Comparison of ENCODE assay signal across 36 cellular contexts in the genomic region with DNA sequence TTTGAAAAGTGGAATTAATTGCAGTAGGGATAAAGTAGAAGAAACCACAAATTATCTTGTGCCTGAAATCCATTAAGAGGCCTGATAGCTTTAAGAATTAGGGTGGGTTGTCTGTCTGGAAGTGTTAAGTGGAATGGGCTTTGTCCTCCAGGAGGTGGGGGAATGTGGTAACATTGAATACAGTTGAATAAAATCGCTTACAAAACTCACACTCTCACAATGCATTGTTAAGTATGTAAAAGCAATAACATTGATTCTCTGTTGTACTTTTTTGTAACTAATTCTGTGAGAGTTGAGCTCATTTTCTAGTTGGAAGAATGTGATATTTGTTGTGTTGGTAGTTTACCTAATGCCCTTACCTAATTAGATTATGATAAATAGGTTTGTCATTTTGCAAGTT. TPM values are rescaled to one million over a fixed set of nuclear protein-coding genes. Genes with fewer than 3 reads are reported as not detected.
DNase-seq lines count a peak whose midpoint lies in the region; TF ChIP-seq lines count a peak whose summit lies in the region.
"Had no signal": no experiment of that assay in that cellular context is flagged by ENCODE, and none has a peak within 500 bp of the region (broad histone marks: within the 10 kb centered on the region; RNA-seq: fewer than 3 reads in every experiment).

No MANE protein-coding gene starts in this region.

- H3K27ac Mint-ChIP-seq in activated CD4-positive, alpha-beta memory T cell treated with anti-CD3 and anti-CD28 coated beads for 36 hours, result peak overlapping the region; percentile 67
- H3K27ac Mint-ChIP-seq in activated CD4-positive, alpha-beta memory T cell treated with anti-CD3 and anti-CD28 coated beads, Interleukin-2, amount 10 ng/mL, durations not matched to agents 7 days and 5 days, result no peak overlapping the region
- peak overlapping the region; percentile 42 for H3K27ac Mint-ChIP-seq in endodermal cell

- intact Hi-C loops in activated CD4-positive, alpha-beta memory T cell treated with anti-CD3 and anti-CD28 coated beads for 36 hours (cut with micrococcal nuclease), result no loop called here
- intact Hi-C loops in testis (cut with DNase I; ENCODE audit: low total_unique reads), result no loop called here
- intact Hi-C loops in thyroid gland (cut with DNase I), result no loop called here

- peaks cover 3% of the 10 kb centered on the region for H3K4me1 ChIP-seq in endodermal cell (ENCODE audit: control insufficient read depth, insufficient read depth, low read length)
- no peaks in the 10 kb centered on the region for H3K4me1 ChIP-seq in testis
- no peaks in the 10 kb centered on the region for H3K4me1 ChIP-seq in thyroid gland
- H3K4me1 ChIP-seq: colonic mucosa had no signal

- H3K9ac ChIP-seq in endodermal cell (ENCODE audit: extremely low read depth, low read length, poor library complexity, severe bottlenecking), result no peak overlapping the region
- H3K9ac ChIP-seq: GM23248 had no signal

- peaks cover 16% of the 10 kb centered on the region for H3K4me1 Mint-ChIP-seq in activated CD4-positive, alpha-beta memory T cell treated with anti-CD3 and anti-CD28 coated beads for 36 hours (ENCODE audit: low read depth)
- peaks cover 21% of the 10 kb centered on the region for H3K4me1 Mint-ChIP-seq in activated CD4-positive, alpha-beta memory T cell treated with anti-CD3 and anti-CD28 coated beads, Interleukin-2, amount 10 ng/mL, durations not matched to agents 7 days and 5 days
- H3K4me1 Mint-ChIP-seq in endodermal cell, result peaks cover 29% of the 10 kb centered on the region

- no peaks in the 10 kb centered on the region for H3K27me3 Mint-ChIP-seq in activated CD4-positive, alpha-beta memory T cell treated with anti-CD3 and anti-CD28 coated beads for 36 hours
- no peaks in the 10 kb centered on the region for H3K27me3 Mint-ChIP-seq in activated CD4-positive, alpha-beta memory T cell treated with anti-CD3 and anti-CD28 coated beads, Interleukin-2, amount 10 ng/mL, durations not matched to agents 7 days and 5 days
- no peaks in the 10 kb centered on the region for H3K27me3 Mint-ChIP-seq in endodermal cell (ENCODE audit: insufficient read depth)
- H3K27me3 Mint-ChIP-seq: CD4-positive, CD25-positive, alpha-beta regulatory T cell; naive thymus-derived CD8-positive, alpha-beta T cell had no signal

- no peak for TF ChIP-seq CTCF in 22Rv1 (IDR thresholded peaks at IDR 0.05)
- no peak for TF ChIP-seq CTCF in endodermal cell (conservative IDR thresholded peaks at IDR 0.05)
- TF ChIP-seq CTCF in testis (IDR thresholded peaks at IDR 0.05), result no peak
- no peak for TF ChIP-seq CTCF in thyroid gland (IDR thresholded peaks at IDR 0.05)

- no CpG with 5 or more reads among the region's 1 CpG for WGBS in endodermal cell (ENCODE audit: insufficient coverage in 1 of 2, insufficient read length in 1 of 2), 2 experiments
- WGBS in testis, 2 donors, result 40 to 55% methylated on average over 1 of the region's 1 CpG
- WGBS in thyroid gland, 2 donors, result 77 to 87% methylated on average over 1 of the region's 1 CpG

- DNase-seq in activated CD4-positive, alpha-beta memory T cell treated with anti-CD3 and anti-CD28 coated beads for 36 hours, result no peak
- no peak for DNase-seq in activated CD4-positive, alpha-beta memory T cell treated with anti-CD3 and anti-CD28 coated beads, Interleukin-2, amount 10 ng/mL, durations not matched to agents 7 days and 5 days
- DNase-seq in endodermal cell (no peak), testis (no peak), thyroid gland (no peak)
- DNase-seq in activated CD4-positive, alpha-beta T cell treated with anti-CD3 and anti-CD28 coated beads for 1 hour, result no peak
- DNase-seq: activated CD4-positive, CD25-positive, alpha-beta regulatory T cell; activated CD8-positive, alpha-beta memory T cell treated with anti-CD3 and anti-CD28 coated beads for 24 hours; activated naive CD4-positive, alpha-beta T cell treated with Interleukin-2 at 50 U/mL for 16 hours; activated T-cell treated with anti-CD3 and anti-CD28 coated beads, Interleukin-2, amount 50 U/mL, for 4 hours; AML-193; anterior cingulate cortex; CD4-positive, CD25-positive, alpha-beta regulatory T cell; colonic mucosa; DND-41; effector CD4-positive, alpha-beta T cell; GF-D8; GM23248; hypothalamus; IMR-90; left cardiac atrium; naive thymus-derived CD8-positive, alpha-beta T cell; NCI-H2107; NCI-H446; NCI-H748 treated with DMSO at 0.1 percent for 48 hours; SJCRH30; stimulated activated CD4-positive, alpha-beta T cell treated with anti-CD3 and anti-CD28 coated beads, Interleukin-15, amount 100 ng/mL, for 24 hours; stimulated activated CD4-positive, alpha-beta T cell treated with anti-CD3 and anti-CD28 coated beads, Interleukin-4, amount 100 ng/mL, for 4 hours had no signal

- POLR2A ChIA-PET in activated CD4-positive, alpha-beta memory T cell treated with anti-CD3 and anti-CD28 coated beads for 36 hours (lab: Charles Lee), result no interaction called here
- POLR2A ChIA-PET in activated CD4-positive, alpha-beta memory T cell treated with anti-CD3 and anti-CD28 coated beads, Interleukin-2, amount 10 ng/mL, durations not matched to agents 7 days and 5 days (lab: Charles Lee), result interaction anchor here (0.6 kb wide), 1 partner anchor 530 kb away, joined by 5 read pairs; no protein-coding TSS in a partner anchor

- peak overlapping the region; percentile 16 for H3K4me3 ChIP-seq in endodermal cell (ENCODE audit: low read length)
- H3K4me3 ChIP-seq in testis, result no peak overlapping the region
- H3K4me3 ChIP-seq in thyroid gland (replicated peaks in 1 of 3), result no peak overlapping the region
- H3K4me3 ChIP-seq: colonic mucosa, GM23248, lung, SJCRH30, suprapubic skin had no signal

- H3K4me3 Mint-ChIP-seq in activated CD4-positive, alpha-beta memory T cell treated with anti-CD3 and anti-CD28 coated beads for 36 hours, result no peak overlapping the region
- H3K4me3 Mint-ChIP-seq in activated CD4-positive, alpha-beta memory T cell treated with anti-CD3 and anti-CD28 coated beads, Interleukin-2, amount 10 ng/mL, durations not matched to agents 7 days and 5 days, result no peak overlapping the region
- H3K4me3 Mint-ChIP-seq in endodermal cell, result peak overlapping the region; percentile 5
- H3K4me3 Mint-ChIP-seq: activated T-cell treated with anti-CD3 and anti-CD28 coated beads, Interleukin-2, amount 50 U/mL, for 4 hours; naive thymus-derived CD8-positive, alpha-beta T cell had no signal

- H3K9me3 Mint-ChIP-seq in activated CD4-positive, alpha-beta memory T cell treated with anti-CD3 and anti-CD28 coated beads for 36 hours, result no peaks in the 10 kb centered on the region
- H3K9me3 Mint-ChIP-seq in activated CD4-positive, alpha-beta memory T cell treated with anti-CD3 and anti-CD28 coated beads, Interleukin-2, amount 10 ng/mL, durations not matched to agents 7 days and 5 days, result no peaks in the 10 kb centered on the region
- no peaks in the 10 kb centered on the region for H3K9me3 Mint-ChIP-seq in endodermal cell
- H3K9me3 Mint-ChIP-seq: activated T-cell treated with anti-CD3 and anti-CD28 coated beads, Interleukin-2, amount 50 U/mL, for 4 hours; CD4-positive, CD25-positive, alpha-beta regulatory T cell; naive thymus-derived CD8-positive, alpha-beta T cell had no signal

- H3K9me3 ChIP-seq in endodermal cell (ENCODE audit: control insufficient read depth, low read length), result no peaks in the 10 kb centered on the region
- H3K9me3 ChIP-seq in testis, result no peaks in the 10 kb centered on the region
- no peaks in the 10 kb centered on the region for H3K9me3 ChIP-seq in thyroid gland
- H3K9me3 ChIP-seq: colonic mucosa, SJCRH30, suprapubic skin had no signal

- H3K36me3 Mint-ChIP-seq in activated CD4-positive, alpha-beta memory T cell treated with anti-CD3 and anti-CD28 coated beads for 36 hours, result peaks cover 41% of the 10 kb centered on the region
- peaks cover 61% of the 10 kb centered on the region for H3K36me3 Mint-ChIP-seq in activated CD4-positive, alpha-beta memory T cell treated with anti-CD3 and anti-CD28 coated beads, Interleukin-2, amount 10 ng/mL, durations not matched to agents 7 days and 5 days (ENCODE audit: low read depth)
- H3K36me3 Mint-ChIP-seq in endodermal cell (ENCODE audit: low read depth), result peaks cover 86% of the 10 kb centered on the region

- H3K36me3 ChIP-seq in endodermal cell (ENCODE audit: control insufficient read depth, insufficient read depth, low read length) (peaks cover 85% of the 10 kb centered on the region), testis (ENCODE audit: low read depth, missing control alignments) (no peaks in the 10 kb centered on the region), thyroid gland (peaks cover 55 to 63% of the 10 kb centered on the region in 2 donors)

- TF ChIP-seq POLR2A in testis (IDR thresholded peaks at IDR 0.05), result no peak
- TF ChIP-seq POLR2A in thyroid gland (IDR thresholded peaks at IDR 0.05), result no peak

- H3K27ac ChIP-seq in 22Rv1 (peak overlapping the region; percentile 5; the same call in 1 of the 2 replicates), endodermal cell (ENCODE audit: low read depth, low read length) (no peak overlapping the region), testis (no peak overlapping the region), thyroid gland (no peak overlapping the region)
- H3K27ac ChIP-seq: colonic mucosa, GM23248, SJCRH30, suprapubic skin had no signal

- no peaks in the 10 kb centered on the region for H3K27me3 ChIP-seq in endodermal cell (ENCODE audit: control insufficient read depth, insufficient read depth, low read length, poor library complexity, severe bottlenecking)
- no peaks in the 10 kb centered on the region for H3K27me3 ChIP-seq in testis
- H3K27me3 ChIP-seq in thyroid gland, result no peaks in the 10 kb centered on the region
- H3K27me3 ChIP-seq: colonic mucosa, SJCRH30, suprapubic skin had no signal

- CTCF ChIA-PET in activated CD4-positive, alpha-beta memory T cell treated with anti-CD3 and anti-CD28 coated beads for 36 hours (lab: Charles Lee), result interaction anchor here (1.2 to 2.1 kb wide), 2 partner anchors 13 to 621 kb away, joined by 4 to 10 read pairs; no protein-coding TSS in a partner anchor
- CTCF ChIA-PET in activated CD4-positive, alpha-beta memory T cell treated with anti-CD3 and anti-CD28 coated beads, Interleukin-2, amount 10 ng/mL, durations not matched to agents 7 days and 5 days (lab: Charles Lee), result interaction anchor here (2.8 kb wide), 1 partner anchor 13 kb away, joined by 15 read pairs; no protein-coding TSS in a partner anchor

RNA-seq across cellular contexts. Expression of a gene that starts 12.1 kb away (rescaled TPM):
- total RNA-seq in activated CD4-positive, alpha-beta memory T cell treated with anti-CD3 and anti-CD28 coated beads for 36 hours, result 100 to 1,000 TPM; 175 to 177 TPM
- 100 to 1,000 TPM; 159 to 174 TPM for total RNA-seq in activated CD4-positive, alpha-beta memory T cell treated with anti-CD3 and anti-CD28 coated beads, Interleukin-2, amount 10 ng/mL, durations not matched to agents 7 days and 5 days
- 141 TPM for polyA plus RNA-seq in PFSK-1 (2012; ENCODE audit: insufficient read length, low read depth)
- 100 to 1,000 TPM; 203 to 216 TPM for total RNA-seq in endodermal cell
- 271 TPM for polyA plus RNA-seq in endodermal cell (2013, experiment 1 of 2)
- 250 TPM for polyA plus RNA-seq in endodermal cell (2013, experiment 2 of 2)
- 100 to 1,000 TPM; 185 to 207 TPM for total RNA-seq in testis
- polyA plus RNA-seq in testis (ENCODE audit: insufficient read depth, low read depth, low replicate concordance), result 142 TPM
- 100 to 1,000 TPM; 118 to 265 (median 172) TPM for total RNA-seq in thyroid gland

RNA-seq across cellular contexts. Expression of a gene that starts 22.5 kb away (rescaled TPM):
- not detected for total RNA-seq in activated CD4-positive, alpha-beta memory T cell treated with anti-CD3 and anti-CD28 coated beads for 36 hours
- total RNA-seq in activated CD4-positive, alpha-beta memory T cell treated with anti-CD3 and anti-CD28 coated beads, Interleukin-2, amount 10 ng/mL, durations not matched to agents 7 days and 5 days, result not detected
- 0.33 TPM for polyA plus RNA-seq in PFSK-1 (2012; ENCODE audit: insufficient read length, low read depth)
- total RNA-seq in endodermal cell (under 1 TPM in 1 of 2 donors, not detected in 1; 0.51 TPM), testis (under 1 TPM; 0.31 TPM), thyroid gland (not detected)
- not detected for polyA plus RNA-seq in endodermal cell (2013, experiment 1 of 2)
- polyA plus RNA-seq in endodermal cell (2013, experiment 2 of 2), result not detected
- not detected for polyA plus RNA-seq in testis (ENCODE audit: insufficient read depth, low read depth, low replicate concordance)
- total RNA-seq: CD4-positive, CD25-positive, alpha-beta regulatory T cell; epithelial cell of proximal tubule; glomerular endothelial cell; GM23248; IMR-90; left cardiac atrium; lung; osteoblast; ureter had no signal
- polyA plus RNA-seq: naive thymus-derived CD8-positive, alpha-beta T cell had no signal

RNA-seq across cellular contexts. Expression of a gene that starts 35.3 kb away (rescaled TPM):
- total RNA-seq in activated CD4-positive, alpha-beta memory T cell treated with anti-CD3 and anti-CD28 coated beads for 36 hours, result 100 to 1,000 TPM; 159 to 164 TPM
- total RNA-seq in activated CD4-positive, alpha-beta memory T cell treated with anti-CD3 and anti-CD28 coated beads, Interleukin-2, amount 10 ng/mL, durations not matched to agents 7 days and 5 days, result 10 to 100 TPM; 69.3 to 72.1 TPM
- polyA plus RNA-seq in PFSK-1 (2012; ENCODE audit: insufficient read length, low read depth), result 438 TPM
- total RNA-seq in endodermal cell (100 to 1,000 TPM; 106 to 107 TPM), testis (10 to 100 TPM; 61.4 to 78.4 TPM), thyroid gland (10 to 100 TPM; 17.1 to 40.2 (median 25.0) TPM)
- 104 TPM for polyA plus RNA-seq in endodermal cell (2013, experiment 1 of 2)
- polyA plus RNA-seq in endodermal cell (2013, experiment 2 of 2), result 91.1 TPM
- polyA plus RNA-seq in testis (ENCODE audit: insufficient read depth, low read depth, low replicate concordance), result 57.8 TPM
